ENCODE assay signal across 2 cellular contexts in the genomic region with DNA sequence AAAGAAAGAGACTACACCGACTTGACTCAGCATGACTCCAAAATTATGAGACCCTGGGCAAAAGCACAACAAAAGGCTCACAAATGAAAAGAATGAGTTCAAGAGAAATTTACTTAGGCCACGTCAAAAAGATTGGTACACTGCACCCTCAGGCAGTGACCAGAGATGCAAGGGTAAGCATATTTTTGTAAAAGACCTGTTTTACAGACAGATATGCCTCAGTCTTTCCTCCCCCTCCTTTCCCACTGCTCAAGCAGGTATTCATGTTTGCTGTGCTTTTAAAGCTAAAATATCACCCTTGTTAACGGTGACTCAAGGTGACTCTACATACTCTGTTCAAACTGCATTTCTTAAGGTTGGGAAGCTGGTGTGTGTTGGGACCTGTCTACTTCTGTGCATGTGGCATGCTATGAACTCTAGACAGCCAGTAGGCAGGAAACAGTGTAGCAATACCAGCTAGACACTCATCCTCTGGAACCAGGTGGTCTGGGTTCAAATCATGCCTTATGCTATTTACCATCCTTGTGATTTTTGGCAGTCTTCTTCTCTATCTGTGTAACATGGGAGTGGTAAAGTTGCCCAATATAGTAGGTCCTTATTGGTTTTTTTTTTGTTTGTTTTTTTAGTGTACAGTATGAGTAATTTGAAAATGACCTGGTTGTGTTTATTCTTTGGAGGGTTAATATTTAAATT.
TF ChIP-seq lines count a peak whose summit lies in the region.

No MANE protein-coding gene starts in this region.

TF ChIP-seq in SK-N-SH treated with all-trans-retinoic acid at 6 μM for 48 hours, 23 proteins besides CTCF, POLR2A, EP300 and RAD21 (continued from another document):
- TF ChIP-seq ESRRG (CRISPR knock-in tag; IDR thresholded peaks at IDR 0.05) = no peak
- TF ChIP-seq SNAI2 (CRISPR knock-in tag; IDR thresholded peaks at IDR 0.05) = no peak
- no peak for TF ChIP-seq ISL1 (CRISPR knock-in tag; IDR thresholded peaks at IDR 0.05)
- no peak for TF ChIP-seq ZC3H10 (CRISPR knock-in tag; IDR thresholded peaks at IDR 0.05)
- TF ChIP-seq CSDC2 (CRISPR knock-in tag; IDR thresholded peaks at IDR 0.05) = no peak
- TF ChIP-seq BACH2 (CRISPR knock-in tag; IDR thresholded peaks at IDR 0.05; ENCODE audit: borderline replicate concordance) = no peak
- no peak for TF ChIP-seq RARB (CRISPR knock-in tag; IDR thresholded peaks at IDR 0.05)
- no peak for TF ChIP-seq ZFP3 (CRISPR knock-in tag; IDR thresholded peaks at IDR 0.05)
- TF ChIP-seq TCF4 (CRISPR knock-in tag; IDR thresholded peaks at IDR 0.05; ENCODE audit: borderline replicate concordance) = no peak
- no peak for TF ChIP-seq PPARA (CRISPR knock-in tag; IDR thresholded peaks at IDR 0.05; ENCODE audit: borderline replicate concordance)
- TF ChIP-seq, protein P1, sequence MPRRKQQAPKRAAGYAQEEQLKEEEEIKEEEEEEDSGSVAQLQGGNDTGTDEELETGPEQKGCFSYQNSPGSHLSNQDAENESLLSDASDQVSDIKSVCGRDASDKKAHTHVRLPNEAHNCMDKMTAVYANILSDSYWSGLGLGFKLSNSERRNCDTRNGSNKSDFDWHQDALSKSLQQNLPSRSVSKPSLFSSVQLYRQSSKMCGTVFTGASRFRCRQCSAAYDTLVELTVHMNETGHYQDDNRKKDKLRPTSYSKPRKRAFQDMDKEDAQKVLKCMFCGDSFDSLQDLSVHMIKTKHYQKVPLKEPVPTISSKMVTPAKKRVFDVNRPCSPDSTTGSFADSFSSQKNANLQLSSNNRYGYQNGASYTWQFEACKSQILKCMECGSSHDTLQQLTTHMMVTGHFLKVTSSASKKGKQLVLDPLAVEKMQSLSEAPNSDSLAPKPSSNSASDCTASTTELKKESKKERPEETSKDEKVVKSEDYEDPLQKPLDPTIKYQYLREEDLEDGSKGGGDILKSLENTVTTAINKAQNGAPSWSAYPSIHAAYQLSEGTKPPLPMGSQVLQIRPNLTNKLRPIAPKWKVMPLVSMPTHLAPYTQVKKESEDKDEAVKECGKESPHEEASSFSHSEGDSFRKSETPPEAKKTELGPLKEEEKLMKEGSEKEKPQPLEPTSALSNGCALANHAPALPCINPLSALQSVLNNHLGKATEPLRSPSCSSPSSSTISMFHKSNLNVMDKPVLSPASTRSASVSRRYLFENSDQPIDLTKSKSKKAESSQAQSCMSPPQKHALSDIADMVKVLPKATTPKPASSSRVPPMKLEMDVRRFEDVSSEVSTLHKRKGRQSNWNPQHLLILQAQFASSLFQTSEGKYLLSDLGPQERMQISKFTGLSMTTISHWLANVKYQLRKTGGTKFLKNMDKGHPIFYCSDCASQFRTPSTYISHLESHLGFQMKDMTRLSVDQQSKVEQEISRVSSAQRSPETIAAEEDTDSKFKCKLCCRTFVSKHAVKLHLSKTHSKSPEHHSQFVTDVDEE (CRISPR knock-in tag; IDR thresholded peaks at IDR 0.05) = no peak

TF ChIP-seq in SK-N-SH, 30 proteins besides CTCF, POLR2A, EP300 and RAD21 (continued from another document):
- TF ChIP-seq, protein P2, sequence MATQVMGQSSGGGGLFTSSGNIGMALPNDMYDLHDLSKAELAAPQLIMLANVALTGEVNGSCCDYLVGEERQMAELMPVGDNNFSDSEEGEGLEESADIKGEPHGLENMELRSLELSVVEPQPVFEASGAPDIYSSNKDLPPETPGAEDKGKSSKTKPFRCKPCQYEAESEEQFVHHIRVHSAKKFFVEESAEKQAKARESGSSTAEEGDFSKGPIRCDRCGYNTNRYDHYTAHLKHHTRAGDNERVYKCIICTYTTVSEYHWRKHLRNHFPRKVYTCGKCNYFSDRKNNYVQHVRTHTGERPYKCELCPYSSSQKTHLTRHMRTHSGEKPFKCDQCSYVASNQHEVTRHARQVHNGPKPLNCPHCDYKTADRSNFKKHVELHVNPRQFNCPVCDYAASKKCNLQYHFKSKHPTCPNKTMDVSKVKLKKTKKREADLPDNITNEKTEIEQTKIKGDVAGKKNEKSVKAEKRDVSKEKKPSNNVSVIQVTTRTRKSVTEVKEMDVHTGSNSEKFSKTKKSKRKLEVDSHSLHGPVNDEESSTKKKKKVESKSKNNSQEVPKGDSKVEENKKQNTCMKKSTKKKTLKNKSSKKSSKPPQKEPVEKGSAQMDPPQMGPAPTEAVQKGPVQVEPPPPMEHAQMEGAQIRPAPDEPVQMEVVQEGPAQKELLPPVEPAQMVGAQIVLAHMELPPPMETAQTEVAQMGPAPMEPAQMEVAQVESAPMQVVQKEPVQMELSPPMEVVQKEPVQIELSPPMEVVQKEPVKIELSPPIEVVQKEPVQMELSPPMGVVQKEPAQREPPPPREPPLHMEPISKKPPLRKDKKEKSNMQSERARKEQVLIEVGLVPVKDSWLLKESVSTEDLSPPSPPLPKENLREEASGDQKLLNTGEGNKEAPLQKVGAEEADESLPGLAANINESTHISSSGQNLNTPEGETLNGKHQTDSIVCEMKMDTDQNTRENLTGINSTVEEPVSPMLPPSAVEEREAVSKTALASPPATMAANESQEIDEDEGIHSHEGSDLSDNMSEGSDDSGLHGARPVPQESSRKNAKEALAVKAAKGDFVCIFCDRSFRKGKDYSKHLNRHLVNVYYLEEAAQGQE (IDR thresholded peaks at IDR 0.05; ENCODE audit: low read depth, low read length) = no peak
- TF ChIP-seq, protein P3, sequence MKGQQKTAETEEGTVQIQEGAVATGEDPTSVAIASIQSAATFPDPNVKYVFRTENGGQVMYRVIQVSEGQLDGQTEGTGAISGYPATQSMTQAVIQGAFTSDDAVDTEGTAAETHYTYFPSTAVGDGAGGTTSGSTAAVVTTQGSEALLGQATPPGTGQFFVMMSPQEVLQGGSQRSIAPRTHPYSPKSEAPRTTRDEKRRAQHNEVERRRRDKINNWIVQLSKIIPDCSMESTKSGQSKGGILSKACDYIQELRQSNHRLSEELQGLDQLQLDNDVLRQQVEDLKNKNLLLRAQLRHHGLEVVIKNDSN (IDR thresholded peaks at IDR 0.05; ENCODE audit: borderline replicate concordance, low read depth) = no peak
- TF ChIP-seq EZH2phosphoT487 (IDR thresholded peaks at IDR 0.05; ENCODE audit: borderline replicate concordance, low read depth) = no peak
- no peak for TF ChIP-seq POLR2AphosphoS5 (IDR thresholded peaks at IDR 0.05; ENCODE audit: low read depth, low read length)
- no peak for TF ChIP-seq TCF12 (IDR thresholded peaks at IDR 0.05)
- TF ChIP-seq NRF1 (IDR thresholded peaks at IDR 0.05; ENCODE audit: low read depth, low read length) = no peak
- TF ChIP-seq, protein P4, sequence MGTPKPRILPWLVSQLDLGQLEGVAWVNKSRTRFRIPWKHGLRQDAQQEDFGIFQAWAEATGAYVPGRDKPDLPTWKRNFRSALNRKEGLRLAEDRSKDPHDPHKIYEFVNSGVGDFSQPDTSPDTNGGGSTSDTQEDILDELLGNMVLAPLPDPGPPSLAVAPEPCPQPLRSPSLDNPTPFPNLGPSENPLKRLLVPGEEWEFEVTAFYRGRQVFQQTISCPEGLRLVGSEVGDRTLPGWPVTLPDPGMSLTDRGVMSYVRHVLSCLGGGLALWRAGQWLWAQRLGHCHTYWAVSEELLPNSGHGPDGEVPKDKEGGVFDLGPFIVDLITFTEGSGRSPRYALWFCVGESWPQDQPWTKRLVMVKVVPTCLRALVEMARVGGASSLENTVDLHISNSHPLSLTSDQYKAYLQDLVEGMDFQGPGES (IDR thresholded peaks at IDR 0.05; ENCODE audit: low read depth, low read length) = no peak
- TF ChIP-seq, protein P5, sequence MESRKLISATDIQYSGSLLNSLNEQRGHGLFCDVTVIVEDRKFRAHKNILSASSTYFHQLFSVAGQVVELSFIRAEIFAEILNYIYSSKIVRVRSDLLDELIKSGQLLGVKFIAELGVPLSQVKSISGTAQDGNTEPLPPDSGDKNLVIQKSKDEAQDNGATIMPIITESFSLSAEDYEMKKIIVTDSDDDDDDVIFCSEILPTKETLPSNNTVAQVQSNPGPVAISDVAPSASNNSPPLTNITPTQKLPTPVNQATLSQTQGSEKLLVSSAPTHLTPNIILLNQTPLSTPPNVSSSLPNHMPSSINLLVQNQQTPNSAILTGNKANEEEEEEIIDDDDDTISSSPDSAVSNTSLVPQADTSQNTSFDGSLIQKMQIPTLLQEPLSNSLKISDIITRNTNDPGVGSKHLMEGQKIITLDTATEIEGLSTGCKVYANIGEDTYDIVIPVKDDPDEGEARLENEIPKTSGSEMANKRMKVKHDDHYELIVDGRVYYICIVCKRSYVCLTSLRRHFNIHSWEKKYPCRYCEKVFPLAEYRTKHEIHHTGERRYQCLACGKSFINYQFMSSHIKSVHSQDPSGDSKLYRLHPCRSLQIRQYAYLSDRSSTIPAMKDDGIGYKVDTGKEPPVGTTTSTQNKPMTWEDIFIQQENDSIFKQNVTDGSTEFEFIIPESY (IDR thresholded peaks at IDR 0.05; ENCODE audit: borderline replicate concordance, low read depth) = no peak
- TF ChIP-seq RCOR1 (IDR thresholded peaks at IDR 0.05; ENCODE audit: low read length) = no peak
- TF ChIP-seq MEF2A (IDR thresholded peaks at IDR 0.05; ENCODE audit: borderline replicate concordance, low read depth) = no peak
- TF ChIP-seq, protein P6, sequence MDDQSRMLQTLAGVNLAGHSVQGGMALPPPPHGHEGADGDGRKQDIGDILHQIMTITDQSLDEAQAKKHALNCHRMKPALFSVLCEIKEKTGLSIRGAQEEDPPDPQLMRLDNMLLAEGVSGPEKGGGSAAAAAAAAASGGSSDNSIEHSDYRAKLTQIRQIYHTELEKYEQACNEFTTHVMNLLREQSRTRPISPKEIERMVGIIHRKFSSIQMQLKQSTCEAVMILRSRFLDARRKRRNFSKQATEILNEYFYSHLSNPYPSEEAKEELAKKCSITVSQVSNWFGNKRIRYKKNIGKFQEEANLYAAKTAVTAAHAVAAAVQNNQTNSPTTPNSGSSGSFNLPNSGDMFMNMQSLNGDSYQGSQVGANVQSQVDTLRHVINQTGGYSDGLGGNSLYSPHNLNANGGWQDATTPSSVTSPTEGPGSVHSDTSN (IDR thresholded peaks at IDR 0.05) = no peak
- TF ChIP-seq FOSL2 (IDR thresholded peaks at IDR 0.05; ENCODE audit: borderline replicate concordance, low read depth) = no peak
- no peak for TF ChIP-seq NFIC (IDR thresholded peaks at IDR 0.05; ENCODE audit: borderline replicate concordance)
- TF ChIP-seq ELF1 (IDR thresholded peaks at IDR 0.05) = no peak
- no peak for TF ChIP-seq SMC3 (IDR thresholded peaks at IDR 0.05; ENCODE audit: low read depth, low read length)
- TF ChIP-seq YY1 (IDR thresholded peaks at IDR 0.05; ENCODE audit: low read depth) = no peak
